In the genomic region with DNA sequence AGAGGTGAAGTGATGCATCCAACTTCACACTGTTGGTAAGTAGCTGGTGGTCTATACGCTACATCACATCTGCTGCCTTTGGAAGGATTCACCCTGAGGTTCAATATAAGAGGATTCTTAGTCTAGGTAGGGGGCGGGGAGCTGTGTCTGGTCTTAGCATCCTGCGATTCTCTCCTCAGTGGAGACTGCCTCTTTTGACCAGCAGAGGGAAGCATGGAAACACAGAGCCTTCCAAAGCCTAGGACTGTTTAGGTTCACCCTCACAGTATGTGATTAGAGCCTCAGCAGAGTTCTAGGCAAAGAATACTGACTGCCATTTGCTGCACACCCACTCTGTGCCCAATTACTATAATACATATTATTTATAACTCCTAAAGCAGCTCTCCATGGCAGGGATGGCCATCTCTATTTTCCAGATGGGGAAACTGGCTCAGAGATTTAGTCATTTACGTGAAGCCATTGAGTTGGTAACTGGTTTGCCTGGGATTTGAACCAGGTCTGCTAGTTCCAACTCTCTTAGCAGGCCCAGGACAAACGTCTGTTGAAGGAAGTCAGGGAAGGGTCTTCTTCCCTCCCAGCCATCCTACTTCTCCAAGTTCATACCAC, we compare ENCODE assay signal across 8 cellular contexts. TPM values are rescaled to one million over a fixed set of nuclear protein-coding genes. Genes with fewer than 3 reads are reported as not detected.
A peak's percentile ranks its signal among the peaks of the same experiment; 100 is the strongest.
DNase-seq lines count a peak whose midpoint lies in the region; ATAC-seq and TF ChIP-seq lines count a peak whose summit lies in the region.

No MANE protein-coding gene starts in this region.

- H3K9me3 ChIP-seq in colonic mucosa (no peaks in the 10 kb centered on the region), lower lobe of right lung (no peaks in the 10 kb centered on the region)

- no peaks in the 10 kb centered on the region for H3K36me3 ChIP-seq in colonic mucosa
- no peaks in the 10 kb centered on the region for H3K36me3 ChIP-seq in lower lobe of right lung

- H3K9ac ChIP-seq in colonic mucosa (ENCODE audit: low read depth in 2 of 2, low read length in 2 of 2): no peak overlapping the region

- no peak overlapping the region for H3K27ac ChIP-seq in colonic mucosa
- no peak overlapping the region for H3K27ac ChIP-seq in lower lobe of right lung

- H3K27me3 ChIP-seq in colonic mucosa: no peaks in the 10 kb centered on the region
- no peaks in the 10 kb centered on the region for H3K27me3 ChIP-seq in lower lobe of right lung (ENCODE audit: low read depth)

- no peak overlapping the region for H3K4me3 ChIP-seq in colonic mucosa
- H3K4me3 ChIP-seq in lower lobe of right lung: no peak overlapping the region

- DNase-seq in Ammon's horn (ENCODE audit: low spot score): peak; percentile 66
- DNase-seq in HEK293T (ENCODE audit: extremely low spot score): peak; percentile 65
- DNase-seq in NCI-H774 (lab: John Stamatoyannopoulos, UW): peak; percentile 64
- peak; percentile 66 for DNase-seq in colonic mucosa
- no peak for DNase-seq in lower lobe of right lung
- DNase-seq in germinal center (ENCODE audit: low spot score): no peak
- no peak for DNase-seq in cortex of kidney (lab: John Stamatoyannopoulos, UW)

- ATAC-seq in lower lobe of right lung (peak; percentile 90 to 91), GM21423 (IDR thresholded peaks at IDR 0.05; ENCODE audit: unreplicated experiment) (no peak)

- intact Hi-C loops in colonic mucosa (cut with DNase I): loop anchor here (10.0 kb wide), 1 partner anchor 247 kb away; no protein-coding TSS in a partner anchor
- intact Hi-C loops in lower lobe of right lung (cut with DNase I): loop anchor here (10.0 kb wide), 1 partner anchor 247 kb away; no protein-coding TSS in a partner anchor

- TF ChIP-seq CTCF in colonic mucosa (IDR thresholded peaks at IDR 0.05) (peak; percentile 19), lower lobe of right lung (IDR thresholded peaks at IDR 0.05) (peak; percentile 74)

- no peaks in the 10 kb centered on the region for H3K4me1 ChIP-seq in colonic mucosa
- H3K4me1 ChIP-seq in lower lobe of right lung: peaks cover 20% of the 10 kb centered on the region

- POLR2A ChIA-PET in HEK293T (lab: Yijun Ruan, JAX): no interaction called here

- CTCF ChIA-PET in HEK293T (lab: Yijun Ruan, JAX): interaction anchor here (0.5 to 1.3 kb wide), 5 partner anchors 10 to 62 kb away, joined by 3 to 5 read pairs (median 4); no protein-coding TSS in a partner anchor

TF ChIP-seq in HEK293T, 16 proteins besides CTCF, POLR2A, EP300 and RAD21:
- no peak for TF ChIP-seq PKNOX1 (IDR thresholded peaks at IDR 0.05)
- TF ChIP-seq SUZ12 (IDR thresholded peaks at IDR 0.05): no peak
- no peak for TF ChIP-seq FOXM1 (IDR thresholded peaks at IDR 0.05; ENCODE audit: borderline replicate concordance)
- no peak for TF ChIP-seq FOXK2 (IDR thresholded peaks at IDR 0.05)
- TF ChIP-seq TARDBP (IDR thresholded peaks at IDR 0.05): no peak
- TF ChIP-seq HDGF (IDR thresholded peaks at IDR 0.05; ENCODE audit: borderline replicate concordance): no peak
- no peak for TF ChIP-seq ELF4 (IDR thresholded peaks at IDR 0.05)
- no peak for TF ChIP-seq ZNF384 (IDR thresholded peaks at IDR 0.05)
- no peak for TF ChIP-seq CTBP1 (IDR thresholded peaks at IDR 0.05; ENCODE audit: borderline replicate concordance)
- no peak for TF ChIP-seq L3MBTL2 (conservative IDR thresholded peaks at IDR 0.05)
- no peak for TF ChIP-seq ARNT (IDR thresholded peaks at IDR 0.05)
- TF ChIP-seq FOXA1 (IDR thresholded peaks at IDR 0.05): no peak
- TF ChIP-seq LEF1 (IDR thresholded peaks at IDR 0.05; ENCODE audit: borderline replicate concordance): no peak
- no peak for TF ChIP-seq SP1 (IDR thresholded peaks at IDR 0.05)
- TF ChIP-seq BHLHE40 (IDR thresholded peaks at IDR 0.05; ENCODE audit: borderline replicate concordance): no peak
- TF ChIP-seq NFRKB (IDR thresholded peaks at IDR 0.05): no peak

RNA-seq across cellular contexts. Expression of gene EFCAB14, which starts 28.9 kb away (rescaled TPM):
- total RNA-seq in colonic mucosa (100 to 1,000 TPM in 1 of 2 donors, 10 to 100 TPM in 1; 87.4 to 114 TPM), lower lobe of right lung (116 TPM)

RNA-seq across cellular contexts. Expression of gene CYP4B1, which starts 51.1 kb away (rescaled TPM):
- total RNA-seq in colonic mucosa: 1 to 10 TPM in 1 of 2 donors, not detected in 1; 1.2 TPM
- total RNA-seq in lower lobe of right lung: 210 TPM

Comparison
In these comparisons a context has a peak if more than half of its experiments do, and no peak if none do; other contexts are left out.
1. DNase-seq: peak in Ammon's horn (single experiment), HEK293T (single experiment), NCI-H774 (single experiment) and colonic mucosa (single experiment); none in lower lobe of right lung (single experiment), germinal center (single experiment) and cortex of kidney (single experiment).
2. RNA of gene CYP4B1, which starts 51.1 kb away (total RNA-seq): 210 TPM in lower lobe of right lung (single experiment); 1.2 TPM in colonic mucosa; every median in the first group is over 10 times any median in the second.